In the genomic region with DNA sequence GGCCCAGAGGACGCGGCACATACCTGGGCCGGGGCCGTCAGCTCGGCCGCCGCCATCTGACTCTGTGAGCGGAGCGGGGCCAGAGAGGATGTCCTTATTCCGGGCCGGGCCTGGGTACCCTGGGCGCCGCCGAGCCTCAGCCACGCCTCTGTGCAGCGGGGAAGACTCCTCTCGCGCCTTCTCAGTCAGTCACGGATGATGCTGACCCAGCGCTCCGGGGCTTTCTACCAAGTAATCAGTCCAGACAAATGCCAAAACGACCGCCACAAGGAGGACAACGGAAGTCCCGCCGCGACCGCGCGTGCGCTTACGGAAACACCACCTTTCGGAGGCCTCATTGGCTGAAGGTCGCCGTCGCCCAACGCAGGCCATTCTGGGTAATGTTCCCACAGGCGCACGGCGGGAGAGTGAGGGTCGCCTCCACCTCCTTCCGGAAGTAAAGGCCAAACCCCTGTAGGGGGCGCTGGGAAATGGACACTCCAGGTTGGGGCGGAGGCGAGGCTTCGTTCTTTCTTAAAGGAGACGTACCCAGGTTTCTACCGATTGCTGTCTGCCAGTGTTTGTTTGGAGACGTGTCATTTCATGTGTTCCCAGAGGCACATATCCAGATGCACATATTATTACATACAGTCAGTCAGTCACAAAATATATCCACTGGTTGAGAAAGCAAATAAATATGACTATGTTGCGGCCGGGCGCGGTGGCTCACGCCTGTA, we compare ENCODE assay signal across 8 cellular contexts. TPM values are rescaled to one million over a fixed set of nuclear protein-coding genes. Genes with fewer than 3 reads are reported as not detected.
DNase-seq lines count a peak whose midpoint lies in the region; TF ChIP-seq lines count a peak whose summit lies in the region.

TSS of gene ZNF256 (minus strand) at position 288 of the 716 bp plus-strand sequence. CDS start at position 56, 232 bp downstream.

- no peaks in the 10 kb centered on the region for H4K20me1 ChIP-seq in hepatocyte (ENCODE audit: insufficient read depth, poor library complexity, severe bottlenecking)

- no peaks in the 10 kb centered on the region for H3K27me3 ChIP-seq in hepatocyte
- H3K27me3 ChIP-seq in rectal smooth muscle tissue (ENCODE audit: control insufficient read depth, insufficient read depth, low read length): no peaks in the 10 kb centered on the region
- H3K27me3 ChIP-seq in vagina: no peaks in the 10 kb centered on the region

- CTCF ChIA-PET in HEK293 (lab: Yijun Ruan, JAX): interaction anchor here (0.6 kb wide), 1 partner anchor 73 kb away, joined by 3 read pairs; no protein-coding TSS in a partner anchor

- H3K4me3 ChIP-seq in HEK293 (ENCODE audit: low read depth, low read length): peak within 1 kb of the TSS; percentile 98
- H3K4me3 ChIP-seq in hepatocyte: peak within 1 kb of the TSS; percentile 47
- H3K4me3 ChIP-seq in rectal smooth muscle tissue (ENCODE audit: low read length): peak within 1 kb of the TSS; percentile 83
- peak within 1 kb of the TSS; percentile 70 to 80 for H3K4me3 ChIP-seq in vagina

- no peaks in the 10 kb centered on the region for H3K9me2 ChIP-seq in hepatocyte (replicated peaks; ENCODE audit: insufficient read depth)

- DNase-seq in GM04504 (ENCODE audit: low read depth) (peak; percentile 92), NCI-H1105 treated with DMSO at 0.1 percent for 48 hours (lab: John Stamatoyannopoulos, UW) (peak; percentile 66), T1000 (lab: John Stamatoyannopoulos, UW) (peak; percentile 95), astrocyte of the hippocampus (ENCODE audit: low read depth, low spot score) (peak; percentile 98), hepatocyte (ENCODE audit: low spot score) (peak; percentile 98), vagina (ENCODE audit: extremely low spot score in 2 of 2) (no peak)

- peak within 1 kb of the TSS; percentile 36 for H3K9ac ChIP-seq in rectal smooth muscle tissue (ENCODE audit: low read length)

- H3K36me3 ChIP-seq in HEK293 (ENCODE audit: control insufficient read depth in 2 of 2, insufficient read depth in 1 of 2, low read length in 2 of 2) (peaks cover 13 to 33% of the 10 kb centered on the region in 2 experiments), hepatocyte (replicated peaks; ENCODE audit: insufficient read depth, low read depth) (no peaks in the 10 kb centered on the region), rectal smooth muscle tissue (ENCODE audit: control insufficient read depth, insufficient read depth, low read length) (peaks cover 17% of the 10 kb centered on the region), vagina (peaks cover 0 to 21% of the 10 kb centered on the region in 2 donors)

- H3K79me2 ChIP-seq in hepatocyte: peaks cover 37% of the 10 kb centered on the region

- peaks cover 18% of the 10 kb centered on the region for H3K9me3 ChIP-seq in HEK293 (ENCODE audit: control insufficient read depth, insufficient read depth, low read depth, low read length)
- no peaks in the 10 kb centered on the region for H3K9me3 ChIP-seq in hepatocyte (ENCODE audit: low read depth)
- peaks cover 6% of the 10 kb centered on the region for H3K9me3 ChIP-seq in vagina

- H3K4me2 ChIP-seq in hepatocyte: peak within 1 kb of the TSS; percentile 94

- H3K4me1 ChIP-seq in HEK293 (ENCODE audit: control insufficient read depth, insufficient read depth, low read length): peaks cover 5% of the 10 kb centered on the region; the same call in 1 of the 2 replicates
- H3K4me1 ChIP-seq in hepatocyte (ENCODE audit: insufficient read depth): peaks cover 7% of the 10 kb centered on the region
- H3K4me1 ChIP-seq in rectal smooth muscle tissue (ENCODE audit: control insufficient read depth, insufficient read depth, low read length): peaks cover 2% of the 10 kb centered on the region
- H3K4me1 ChIP-seq in vagina: peaks cover 17% of the 10 kb centered on the region

- peak within 1 kb of the TSS; percentile 70 for H2AFZ ChIP-seq in hepatocyte

- no peak for TF ChIP-seq POLR2A in vagina (IDR thresholded peaks at IDR 0.05)

- peak within 1 kb of the TSS; percentile 78 for H3K27ac ChIP-seq in HEK293 (ENCODE audit: extremely low read depth, low read depth, low read length)
- H3K27ac ChIP-seq in hepatocyte: peak within 1 kb of the TSS; percentile 71
- H3K27ac ChIP-seq in rectal smooth muscle tissue (ENCODE audit: low read depth, low read length): peak within 1 kb of the TSS; percentile 77
- peak within 1 kb of the TSS; percentile 15 for H3K27ac ChIP-seq in vagina

- POLR2A ChIA-PET in HEK293 (lab: Yijun Ruan, JAX): no interaction called here

- intact Hi-C loops in vagina (cut with DNase I): no loop called here

- WGBS in hepatocyte (ENCODE audit: low lambda C conversion rate, missing lambda C conversion rate): 10% methylated on average over 54 of the region's 54 CpGs

- TF ChIP-seq CTCF in HEK293 (tag by site-specific recombination; IDR thresholded peaks at IDR 0.05) (peak; percentile 87), hepatocyte (IDR thresholded peaks at IDR 0.05; ENCODE audit: poor library complexity) (peak; percentile 74), vagina (IDR thresholded peaks at IDR 0.05) (peak; percentile 16 to 43 (median 24))

TF ChIP-seq in HEK293, 187 proteins besides CTCF, POLR2A, EP300 and RAD21 (continues in another document):
- TF ChIP-seq ZFP3 (tag by site-specific recombination; IDR thresholded peaks at IDR 0.05; ENCODE audit: low read depth) (no peak), ZNF202 (tag by site-specific recombination; IDR thresholded peaks at IDR 0.05; ENCODE audit: borderline replicate concordance) (no peak), ZNF571 (tag by site-specific recombination; IDR thresholded peaks at IDR 0.05) (no peak), SP2 (tag by site-specific recombination; IDR thresholded peaks at IDR 0.05) (peak; percentile 90), ZNF501 (tag by site-specific recombination; IDR thresholded peaks at IDR 0.05) (0 out of 2 replicates have a peak, but pooled peaks have one; percentile 49), TCF7L2 (IDR thresholded peaks at IDR 0.05; ENCODE audit: borderline replicate concordance, low read depth, low read length) (no peak), SETDB1 (IDR thresholded peaks at IDR 0.05; ENCODE audit: insufficient read length, low read length) (peak; percentile 73), ZNF311 (tag by site-specific recombination; IDR thresholded peaks at IDR 0.05; ENCODE audit: borderline replicate concordance) (no peak), ZIC2 (tag by site-specific recombination; IDR thresholded peaks at IDR 0.05) (peak; percentile 70), ZNF10 (tag by site-specific recombination; IDR thresholded peaks at IDR 0.05) (no peak), ZNF777 (tag by site-specific recombination; IDR thresholded peaks at IDR 0.05; ENCODE audit: borderline replicate concordance) (no peak), GLIS2 (tag by site-specific recombination; IDR thresholded peaks at IDR 0.05) (peak; percentile 67; the same call in 1 of the 2 replicates), ZNF223 (tag by site-specific recombination; IDR thresholded peaks at IDR 0.05) (no peak), ZNF791 (tag by site-specific recombination; IDR thresholded peaks at IDR 0.05) (no peak), KLF17 (tag by site-specific recombination; IDR thresholded peaks at IDR 0.05) (no peak), ZNF157 (tag by site-specific recombination; IDR thresholded peaks at IDR 0.05) (no peak), ZNF692 (tag by site-specific recombination; IDR thresholded peaks at IDR 0.05) (no peak), GLIS1 (tag by site-specific recombination; IDR thresholded peaks at IDR 0.05) (peak; percentile 60; the same call in 1 of the 2 replicates), ZNF664 (tag by site-specific recombination; IDR thresholded peaks at IDR 0.05) (no peak), ZNF624 (tag by site-specific recombination; IDR thresholded peaks at IDR 0.05) (no peak), BCL11B (tag by site-specific recombination; IDR thresholded peaks at IDR 0.05; ENCODE audit: low read depth) (no peak), ZNF174 (tag by site-specific recombination; IDR thresholded peaks at IDR 0.05) (no peak), GLI2 (tag by site-specific recombination; IDR thresholded peaks at IDR 0.05; ENCODE audit: borderline replicate concordance, low read depth) (no peak), ZNF24 (tag by site-specific recombination; IDR thresholded peaks at IDR 0.05) (no peak), ZNF514 (tag by site-specific recombination; IDR thresholded peaks at IDR 0.05) (no peak)
- TF ChIP-seq, protein P1, sequence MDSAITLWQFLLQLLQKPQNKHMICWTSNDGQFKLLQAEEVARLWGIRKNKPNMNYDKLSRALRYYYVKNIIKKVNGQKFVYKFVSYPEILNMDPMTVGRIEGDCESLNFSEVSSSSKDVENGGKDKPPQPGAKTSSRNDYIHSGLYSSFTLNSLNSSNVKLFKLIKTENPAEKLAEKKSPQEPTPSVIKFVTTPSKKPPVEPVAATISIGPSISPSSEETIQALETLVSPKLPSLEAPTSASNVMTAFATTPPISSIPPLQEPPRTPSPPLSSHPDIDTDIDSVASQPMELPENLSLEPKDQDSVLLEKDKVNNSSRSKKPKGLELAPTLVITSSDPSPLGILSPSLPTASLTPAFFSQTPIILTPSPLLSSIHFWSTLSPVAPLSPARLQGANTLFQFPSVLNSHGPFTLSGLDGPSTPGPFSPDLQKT (IDR thresholded peaks at IDR 0.05; ENCODE audit: borderline replicate concordance, low read depth, low read length): peak; percentile 60; the same call in 1 of the 2 replicates

RNA-seq across cellular contexts. Expression of gene ZNF256, which starts in this region (rescaled TPM):
- total RNA-seq in hepatocyte: 5.4 and 8.8 TPM in 2 replicates
- polyA plus RNA-seq in hepatocyte: 3.7 and 4.6 TPM in 2 replicates
- 3.7 TPM for total RNA-seq in vagina

Comparison
In these comparisons a context has a peak if more than half of its experiments do, and no peak if none do; other contexts are left out.
1. DNase-seq: peak in GM04504 (single experiment), NCI-H1105 treated with DMSO at 0.1 percent for 48 hours (single experiment), T1000 (single experiment), astrocyte of the hippocampus (single experiment) and hepatocyte (single experiment); none in vagina (0 of 2).
2. H3K27ac ChIP-seq: peak in every context shown above with its lines; median percentile 78 in HEK293; 77 in rectal smooth muscle tissue; 71 in hepatocyte; 15 in vagina.
3. H3K4me3 ChIP-seq: peak in every context shown above with its lines; median percentile 98 in HEK293; 83 in rectal smooth muscle tissue; 75 in vagina; 47 in hepatocyte.
4. CTCF ChIP-seq: peak in every context shown above with its lines; median percentile 87 in HEK293; 74 in hepatocyte; 24 in vagina.